In the genomic region with DNA sequence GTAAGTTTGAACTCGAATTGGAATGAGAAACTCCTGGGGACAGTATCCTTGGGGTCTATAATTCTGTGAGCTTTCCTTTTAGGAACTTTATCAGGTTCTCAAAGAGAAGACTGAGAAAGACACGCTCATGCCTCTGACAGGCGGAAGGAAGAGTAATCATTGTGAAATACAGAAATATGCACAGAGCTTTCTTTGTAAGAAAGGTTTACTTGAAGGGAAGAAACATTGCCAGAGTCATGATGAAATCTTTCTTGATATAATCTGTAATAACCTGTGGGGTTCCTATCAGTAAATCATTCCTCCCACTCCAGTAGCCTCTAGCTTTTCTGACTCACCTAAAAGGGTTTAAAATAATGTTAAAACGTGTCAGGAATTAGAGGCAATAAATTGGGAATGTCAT, we compare ENCODE assay signal across 16 cellular contexts.
DNase-seq lines count a peak whose midpoint lies in the region; ATAC-seq and TF ChIP-seq lines count a peak whose summit lies in the region.
"Had no signal": no experiment of that assay in that cellular context is flagged by ENCODE, and none has a peak within 500 bp of the region (broad histone marks: within the 10 kb centered on the region; RNA-seq: fewer than 3 reads in every experiment).

No MANE protein-coding gene starts in this region.

- H3K36me3 Mint-ChIP-seq in activated CD4-positive, alpha-beta T cell treated with anti-CD3 and anti-CD28 coated beads, Interleukin-2, amount 10 ng/mL, durations not matched to agents 7 days and 5 days (ENCODE audit: low read depth): no peaks in the 10 kb centered on the region

- no peaks in the 10 kb centered on the region for H3K27me3 ChIP-seq in foreskin keratinocyte

- no peak overlapping the region for H3K4me3 Mint-ChIP-seq in activated CD4-positive, alpha-beta T cell treated with anti-CD3 and anti-CD28 coated beads, Interleukin-2, amount 10 ng/mL, durations not matched to agents 7 days and 5 days

- H3K27ac Mint-ChIP-seq in activated CD4-positive, alpha-beta T cell treated with anti-CD3 and anti-CD28 coated beads, Interleukin-2, amount 10 ng/mL, durations not matched to agents 7 days and 5 days: no peak overlapping the region

- in situ Hi-C loops in SK-MEL-5 (cut with HindIII; ENCODE audit: low pct_unique_long_range_greater_than_20kb, low sequenced_read_pairs): no loop called here

- H3K9me3 Mint-ChIP-seq in activated CD4-positive, alpha-beta T cell treated with anti-CD3 and anti-CD28 coated beads, Interleukin-2, amount 10 ng/mL, durations not matched to agents 7 days and 5 days: no peaks in the 10 kb centered on the region

- TF ChIP-seq CTCF in foreskin keratinocyte (conservative IDR thresholded peaks at IDR 0.05): no peak

- POLR2A ChIA-PET in activated CD4-positive, alpha-beta T cell treated with anti-CD3 and anti-CD28 coated beads, Interleukin-2, amount 10 ng/mL, durations not matched to agents 7 days and 5 days (lab: Charles Lee): no interaction called here

- no peak overlapping the region for H3K27ac ChIP-seq in foreskin keratinocyte
- H3K27ac ChIP-seq: A549 had no signal

- H3K4me1 ChIP-seq in foreskin keratinocyte: no peaks in the 10 kb centered on the region
- H3K4me1 ChIP-seq: A549 had no signal

- DNase-seq in COLO829 (ENCODE audit: low spot score) (peak; percentile 65), NCI-H226 (peak; percentile 65), SK-MEL-5 (ENCODE audit: low read depth, low spot score) (peak; percentile 48), foreskin keratinocyte (peak; percentile 47 to 63)
- no peak for DNase-seq in activated CD4-positive, alpha-beta T cell treated with anti-CD3 and anti-CD28 coated beads, Interleukin-2, amount 10 ng/mL, durations not matched to agents 7 days and 5 days
- DNase-seq: C1 segment of cervical spinal cord, IMR-90, Kasumi-1, MV-4-11, NCI-H1417 treated with DMSO at 0.1 percent for 48 hours, NCI-H2029 treated with DMSO at 0.1 percent for 48 hours, NCI-H2171 treated with DMSO at 0.1 percent for 48 hours, NCI-H748 treated with DMSO at 0.1 percent for 48 hours had no signal

- CTCF ChIA-PET in activated CD4-positive, alpha-beta T cell treated with anti-CD3 and anti-CD28 coated beads, Interleukin-2, amount 10 ng/mL, durations not matched to agents 7 days and 5 days (lab: Charles Lee): interaction anchor here (0.6 to 0.9 kb wide), 4 partner anchors 10 to 446 kb away, joined by 3 to 4 read pairs (median 3); no protein-coding TSS in a partner anchor

- H3K27me3 Mint-ChIP-seq in activated CD4-positive, alpha-beta T cell treated with anti-CD3 and anti-CD28 coated beads, Interleukin-2, amount 10 ng/mL, durations not matched to agents 7 days and 5 days: no peaks in the 10 kb centered on the region

- H3K4me1 Mint-ChIP-seq in activated CD4-positive, alpha-beta T cell treated with anti-CD3 and anti-CD28 coated beads, Interleukin-2, amount 10 ng/mL, durations not matched to agents 7 days and 5 days: no peaks in the 10 kb centered on the region

- ATAC-seq in foreskin keratinocyte: no peak
- no peak for ATAC-seq in HG03039 (IDR thresholded peaks at IDR 0.05; ENCODE audit: unreplicated experiment)
- no peak for ATAC-seq in GM19035 (IDR thresholded peaks at IDR 0.05; ENCODE audit: unreplicated experiment)
- ATAC-seq: A549 had no signal
